ENCODE assay signal across 16 cellular contexts in the genomic region with DNA sequence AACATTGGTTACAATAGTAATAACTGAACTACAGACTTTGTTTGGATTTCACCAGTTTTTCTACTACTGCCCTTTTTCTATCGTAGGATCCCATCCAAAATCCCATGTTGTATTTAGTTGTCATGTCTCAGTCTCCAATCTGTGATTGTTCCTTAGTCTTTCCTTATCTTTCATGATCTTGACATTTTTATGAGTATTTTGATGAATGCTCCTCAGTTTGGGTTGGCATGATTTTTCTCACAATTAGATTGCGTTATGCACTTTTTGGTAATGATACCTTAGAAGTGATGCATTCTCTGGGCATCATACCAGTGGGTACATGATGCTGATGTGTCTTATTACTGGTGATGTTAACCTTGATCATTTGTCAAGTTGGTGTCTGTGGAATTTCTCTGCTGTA. TPM values are rescaled to one million over a fixed set of nuclear protein-coding genes. Genes with fewer than 3 reads are reported as not detected.
A peak's percentile ranks its signal among the peaks of the same experiment; 100 is the strongest.
DNase-seq lines count a peak whose midpoint lies in the region; ATAC-seq, FAIRE-seq and TF ChIP-seq lines count a peak whose summit lies in the region.
"Had no signal": no experiment of that assay in that cellular context is flagged by ENCODE, and none has a peak within 500 bp of the region (broad histone marks: within the 10 kb centered on the region; RNA-seq: fewer than 3 reads in every experiment).

No MANE protein-coding gene starts in this region.

- 0 out of 2 replicates have a peak, but pooled peaks cover 5% of the 10 kb centered on the region for H3F3A ChIP-seq in GM23248 (ENCODE audit: insufficient read depth)

- TF ChIP-seq RAD21 in A549 (conservative IDR thresholded peaks at IDR 0.05 in 1 of 2, IDR thresholded peaks at IDR 0.05 in 1 of 2), result no peak

- POLR2A ChIA-PET in A549 (lab: Yijun Ruan, JAX), result no interaction called here

- CTCF ChIA-PET in A549 (lab: Yijun Ruan, JAX), result no interaction called here

- H3K4me3 ChIP-seq in A549, result no peak overlapping the region
- H3K4me3 ChIP-seq in GM23248, result no peak overlapping the region
- H3K4me3 ChIP-seq in spleen, result no peak overlapping the region
- H3K4me3 ChIP-seq: BLaER1, GM23338 had no signal

- H3K36me3 Mint-ChIP-seq in dendritic cell treated with granulocyte-macrophage colony-stimulating factor and Interleukin-4, amounts not matched to agents 40 ng/mL and 50 ng/mL, for 4 days (ENCODE audit: low read depth), result peaks cover 9% of the 10 kb centered on the region

- peaks cover 7% of the 10 kb centered on the region for H3K9me3 Mint-ChIP-seq in dendritic cell treated with granulocyte-macrophage colony-stimulating factor and Interleukin-4, amounts not matched to agents 40 ng/mL and 50 ng/mL, for 4 days
- H3K9me3 Mint-ChIP-seq: GM23338 had no signal

- H3K9me3 ChIP-seq in A549 (no peaks in the 10 kb centered on the region), GM23248 (ENCODE audit: low read depth) (no peaks in the 10 kb centered on the region), spleen (peaks cover 0 to 11% (median 7%) of the 10 kb centered on the region in 8 donors)
- H3K9me3 ChIP-seq: BLaER1, Caco-2 had no signal

- H3K27me3 ChIP-seq in GM23248 (replicated peaks; ENCODE audit: insufficient read depth) (no peaks in the 10 kb centered on the region), spleen (replicated peaks in 1 of 7) (peaks cover 0 to 16% (median under 1%) of the 10 kb centered on the region in 7 donors)

- no peak overlapping the region for H3K4me2 ChIP-seq in A549
- H3K4me2 ChIP-seq in GM23248 (ENCODE audit: unreplicated experiment), result no peak overlapping the region
- H3K4me2 ChIP-seq: BLaER1, GM23338 had no signal

- H3K9me2 ChIP-seq in GM23248 (ENCODE audit: insufficient read depth), result no peaks in the 10 kb centered on the region

- H3K27ac ChIP-seq in A549, result no peak overlapping the region
- no peak overlapping the region for H3K27ac ChIP-seq in GM23248
- no peak overlapping the region for H3K27ac ChIP-seq in spleen
- H3K27ac ChIP-seq: BLaER1 had no signal

- no peaks in the 10 kb centered on the region for H3K36me3 ChIP-seq in GM23248 (ENCODE audit: low read depth)
- peaks cover 0 to 20% (median 0%) of the 10 kb centered on the region in 6 donors for H3K36me3 ChIP-seq in spleen
- H3K36me3 ChIP-seq: BLaER1 had no signal

- H3K27me3 Mint-ChIP-seq in dendritic cell treated with granulocyte-macrophage colony-stimulating factor and Interleukin-4, amounts not matched to agents 40 ng/mL and 50 ng/mL, for 4 days, result no peaks in the 10 kb centered on the region

- intact Hi-C loops in dendritic cell treated with granulocyte-macrophage colony-stimulating factor and Interleukin-4, amounts not matched to agents 40 ng/mL and 50 ng/mL, for 4 days (cut with micrococcal nuclease), result no loop called here
- intact Hi-C loops in spleen (cut with DNase I; ENCODE audit: low total_unique reads), result no loop called here

- WGBS in A549 (ENCODE audit: missing lambda C conversion rate), result 81% methylated on average over 2 of the region's 2 CpGs
- WGBS in GM23248 (ENCODE audit: low coverage in 1 of 2, low lambda C conversion rate in 2 of 2, missing lambda C conversion rate in 2 of 2), 2 experiments, result 66 to 71% methylated on average over 2 of the region's 2 CpGs
- 86 to 96% (median 91%) methylated on average over 2 of the region's 2 CpGs for WGBS in spleen, 5 donors

- TF ChIP-seq CTCF in A549 (IDR thresholded peaks at IDR 0.05), result no peak
- no peak for TF ChIP-seq CTCF in spleen (IDR thresholded peaks at IDR 0.05 in 8 of 11, conservative IDR thresholded peaks at IDR 0.05 in 3 of 11)

- no peaks in the 10 kb centered on the region for H4K20me1 ChIP-seq in GM23248 (ENCODE audit: insufficient read depth)
- H4K20me1 ChIP-seq: BLaER1 had no signal

- peaks cover 97% of the 10 kb centered on the region for H3K79me2 ChIP-seq in GM23248 (ENCODE audit: insufficient read depth)

- H3K4me1 ChIP-seq in A549 (peaks cover 45% of the 10 kb centered on the region), GM23248 (ENCODE audit: insufficient read depth) (peaks cover 15% of the 10 kb centered on the region; the same call in 1 of the 2 replicates), spleen (peaks cover 4 to 53% (median 13%) of the 10 kb centered on the region in 6 donors)

- peaks cover 83% of the 10 kb centered on the region for H3K4me1 Mint-ChIP-seq in dendritic cell treated with granulocyte-macrophage colony-stimulating factor and Interleukin-4, amounts not matched to agents 40 ng/mL and 50 ng/mL, for 4 days (ENCODE audit: low read depth)

- H3K4me3 Mint-ChIP-seq in dendritic cell treated with granulocyte-macrophage colony-stimulating factor and Interleukin-4, amounts not matched to agents 40 ng/mL and 50 ng/mL, for 4 days, result no peak overlapping the region
- H3K4me3 Mint-ChIP-seq: GM23338, IgD-negative memory B cell had no signal

- no peak for ATAC-seq in A549
- no peak for ATAC-seq in GM19397 (IDR thresholded peaks at IDR 0.05; ENCODE audit: unreplicated experiment)
- ATAC-seq: GM23338 had no signal

- in situ Hi-C loops in GM23248 (cut with MboI), result no loop called here

- H3K9ac ChIP-seq in GM23248, result no peak overlapping the region
- H3K9ac ChIP-seq: BLaER1 had no signal

- H2AFZ ChIP-seq in GM23248, result no peak overlapping the region
- H2AFZ ChIP-seq: GM23338 had no signal

- H3K27ac Mint-ChIP-seq in dendritic cell treated with granulocyte-macrophage colony-stimulating factor and Interleukin-4, amounts not matched to agents 40 ng/mL and 50 ng/mL, for 4 days, result peak overlapping the region; percentile 13
- H3K27ac Mint-ChIP-seq: CD8-positive, alpha-beta memory T cell; GM23338; IgD-negative memory B cell had no signal

- TF ChIP-seq POLR2A in A549 (IDR thresholded peaks at IDR 0.05; ENCODE audit: low read length), result no peak
- TF ChIP-seq POLR2A in spleen (IDR thresholded peaks at IDR 0.05), result no peak

- FAIRE-seq in A549 (lab: Jason Lieb, UNC), result no peak

- no peak for TF ChIP-seq EP300 in A549 (IDR thresholded peaks at IDR 0.05)

- DNase-seq in A549 (ENCODE audit: low read depth in 1 of 2, low spot score in 1 of 2) (no peak), GM23248 (peak; percentile 46), NCI-H69 (lab: John Stamatoyannopoulos, UW) (peak; percentile 57), spleen (no peak)
- DNase-seq: AML-193; Caco-2; CD8-positive, alpha-beta memory T cell; DMS53; GF-D8; H7 had no signal

TF ChIP-seq in A549, 52 proteins besides CTCF, POLR2A, EP300 and RAD21:
- TF ChIP-seq SMC3 (IDR thresholded peaks at IDR 0.05) (no peak), GATA3 (IDR thresholded peaks at IDR 0.05; ENCODE audit: borderline replicate concordance) (0 out of 2 replicates have a peak, but pooled peaks have one; percentile 18)

RNA-seq across cellular contexts. Expression of a gene that starts 5.7 kb away (rescaled TPM):
- 4.1 and 4.6 TPM in 2 replicates for polyA plus RNA-seq in A549 (2011; rRNA removed)
- 2.1 and 3.2 TPM in 2 replicates for polyA plus RNA-seq in A549 (2012; cell fraction: cytosol; rRNA removed)
- 8.2 and 10.1 TPM in 2 replicates for polyA plus RNA-seq in A549 (2012; cell fraction: nucleus; rRNA removed)
- 3.2 to 4.2 TPM (median 3.6 TPM) in 3 replicates for polyA plus RNA-seq in A549 (2017; fragmentation: RNase III; extraction: RNeasy Plus Mini Kit Qiagen cat#74134 plus additional on column Dnase treatment)
- polyA minus RNA-seq in A549 (2011; rRNA and poly(A)+ RNA removed), result 5.6 and 6.8 TPM in 2 replicates
- 26.0 and 26.3 TPM in 2 replicates for total RNA-seq in GM23248 (2014; rRNA removed; shearing (Covaris generic))
- 24.0 and 26.1 TPM in 2 replicates for polyA plus RNA-seq in GM23248 (2016; fragmentation: Nextera tagmentation; extraction: Ambion mirVana)
- 10 to 100 TPM in 4 of 7 donors, 1 to 10 TPM in 3; 6.3 to 25.1 (median 11.5) TPM for total RNA-seq in spleen
- 1 to 10 TPM in 2 of 3 donors, under 1 TPM in 1; 0.47 to 2.3 (median 1.7) TPM for polyA plus RNA-seq in spleen
- polyA plus RNA-seq: IgD-negative memory B cell had no signal

RNA-seq across cellular contexts. Expression of a gene that starts 42.4 kb away (rescaled TPM):
- polyA plus RNA-seq in A549 (2011; rRNA removed), result not detected in 2 replicates
- 0.07 and 0.09 TPM in 2 replicates for polyA plus RNA-seq in A549 (2012; cell fraction: cytosol; rRNA removed)
- 0.42 and 0.56 TPM in 2 replicates for polyA plus RNA-seq in A549 (2012; cell fraction: nucleus; rRNA removed)
- 0.09 to 0.28 TPM (median 0.20 TPM) in 3 replicates for polyA plus RNA-seq in A549 (2017; fragmentation: RNase III; extraction: RNeasy Plus Mini Kit Qiagen cat#74134 plus additional on column Dnase treatment)
- 0.39 TPM in 1 of 2 replicates, not detected in the other for polyA minus RNA-seq in A549 (2011; rRNA and poly(A)+ RNA removed)
- total RNA-seq in GM23248 (2014; rRNA removed; shearing (Covaris generic)), result 84.4 and 107 TPM in 2 replicates
- polyA plus RNA-seq in GM23248 (2016; fragmentation: Nextera tagmentation; extraction: Ambion mirVana), result 153 and 156 TPM in 2 replicates
- 10 to 100 TPM in 1 of 7 donors, 1 to 10 TPM in 6; 3.5 to 17.4 (median 9.0) TPM for total RNA-seq in spleen
- 10 to 100 TPM in 1 of 3 donors, 1 to 10 TPM in 2; 7.5 to 16.9 (median 9.0) TPM for polyA plus RNA-seq in spleen
- total RNA-seq: Caco-2, HT1080 had no signal
- polyA plus RNA-seq: CD8-positive, alpha-beta memory T cell; IgD-negative memory B cell had no signal

Comparison
In these comparisons a context has a peak if more than half of its experiments do, and no peak if none do; other contexts are left out.
1. DNase-seq: peak in GM23248 (single experiment) and NCI-H69 (single experiment); none in A549 (0 of 2) and spleen (single experiment).